ENCODE assay signal across 23 cellular contexts in the genomic region with DNA sequence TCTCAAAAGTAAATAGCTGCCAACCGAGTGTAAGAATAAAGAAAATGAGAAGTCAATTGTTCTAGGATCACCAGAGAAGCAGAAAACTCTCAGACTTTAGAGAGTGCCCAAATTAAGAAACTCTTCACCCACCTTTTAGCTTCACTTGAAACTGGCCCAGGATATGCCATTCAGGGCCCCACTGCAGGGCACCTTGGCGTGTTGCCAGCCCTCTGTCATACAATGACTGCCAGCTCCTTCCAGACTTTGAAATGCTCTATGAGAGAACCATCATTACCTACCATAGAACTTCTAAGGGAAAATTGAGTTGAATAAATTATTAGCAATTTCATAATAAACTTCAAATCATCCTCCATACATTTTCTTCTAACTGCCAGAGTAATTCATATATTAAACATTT.
DNase-seq lines count a peak whose midpoint lies in the region; ATAC-seq, FAIRE-seq and TF ChIP-seq lines count a peak whose summit lies in the region.
"Had no signal": no experiment of that assay in that cellular context is flagged by ENCODE, and none has a peak within 500 bp of the region (broad histone marks: within the 10 kb centered on the region; RNA-seq: fewer than 3 reads in every experiment).

No MANE protein-coding gene starts in this region.

- no peaks in the 10 kb centered on the region for H3K27me3 ChIP-seq in right cardiac atrium (ENCODE audit: control insufficient read depth, insufficient read depth)
- H3K27me3 ChIP-seq: dorsolateral prefrontal cortex, neural progenitor cell, upper lobe of left lung had no signal

- no peak overlapping the region for H3K4me3 ChIP-seq in right cardiac atrium (ENCODE audit: low read length)
- H3K4me3 ChIP-seq: dorsolateral prefrontal cortex, HAP-1, neural progenitor cell, psoas muscle, smooth muscle cell, upper lobe of left lung had no signal

- intact Hi-C loops in right cardiac atrium (cut with DNase I) = no loop called here

- no peaks in the 10 kb centered on the region for H3K9me3 ChIP-seq in right cardiac atrium (ENCODE audit: control insufficient read depth, low read length)
- H3K9me3 ChIP-seq: Caco-2, HAP-1, psoas muscle, upper lobe of left lung had no signal

- peaks cover 2% of the 10 kb centered on the region for H3K4me1 ChIP-seq in right cardiac atrium (ENCODE audit: control insufficient read depth, insufficient read depth, low read length)
- H3K4me1 ChIP-seq: Caco-2, HAP-1, neural progenitor cell, psoas muscle had no signal

- in situ Hi-C loops in G401 (cut with HindIII; ENCODE audit: low sequenced_read_pairs) = no loop called here

- no peak for ATAC-seq in right cardiac atrium
- ATAC-seq: activated CD8-positive, alpha-beta T cell treated with anti-CD3 and anti-CD28 coated beads for 36 hours; psoas muscle; WTC11 had no signal

- no peak overlapping the region for H3K27ac ChIP-seq in right cardiac atrium (ENCODE audit: low read length)
- H3K27ac ChIP-seq: neural progenitor cell, psoas muscle, upper lobe of left lung had no signal

- peak; percentile 13 for DNase-seq in DMS53 (lab: John Stamatoyannopoulos, UW)
- DNase-seq in DMS53 treated with DMSO at 0.1 percent for 48 hours (lab: John Stamatoyannopoulos, UW; ENCODE audit: unreplicated experiment) = no peak
- peak; percentile 41 for DNase-seq in G401 (ENCODE audit: low spot score)
- peak; percentile 65 to 81 for DNase-seq in NCI-H524 (lab: John Stamatoyannopoulos, UW)
- DNase-seq in right cardiac atrium = peak; percentile 27 to 70 (median 63)
- DNase-seq in GM12891 (ENCODE audit: insufficient read length, low spot score) = no peak
- no peak for DNase-seq in stimulated activated CD4-positive, alpha-beta T cell treated with anti-CD3 and anti-CD28 coated beads, Interleukin-4, amount 100 ng/mL, for 24 hours
- no peak for DNase-seq in activated gamma-delta T cell (lab: John Stamatoyannopoulos, UW)
- DNase-seq: 8988T; activated CD8-positive, alpha-beta T cell treated with anti-CD3 and anti-CD28 coated beads for 36 hours; activated naive CD4-positive, alpha-beta T cell treated with Interleukin-2 at 50 U/mL for 16 hours; activated T-cell treated with anti-CD3 and anti-CD28 coated beads, Interleukin-2, amount 50 U/mL, for 24 hours; Caco-2; immature natural killer cell; NCI-H187 treated with DMSO at 0.1 percent for 48 hours; psoas muscle; stimulated activated CD4-positive, alpha-beta T cell treated with anti-CD3 and anti-CD28 coated beads, Interleukin-4, amount 100 ng/mL, for 1 hour; upper lobe of left lung had no signal

- TF ChIP-seq POLR2A in GM12891 (IDR thresholded peaks at IDR 0.05; ENCODE audit: low read depth, low read length) = no peak

- WGBS in right cardiac atrium = 65% methylated on average over 2 of the region's 2 CpGs

- FAIRE-seq in GM12891 (lab: Jason Lieb, UNC) = no peak

TF ChIP-seq in GM12891, 5 proteins besides CTCF, POLR2A, EP300 and RAD21:
- TF ChIP-seq SPI1 (IDR thresholded peaks at IDR 0.05; ENCODE audit: low read depth, low read length) (no peak), POLR2AphosphoS5 (IDR thresholded peaks at IDR 0.05; ENCODE audit: low read depth, low read length) (no peak), POU2F2 (IDR thresholded peaks at IDR 0.05; ENCODE audit: low read depth, low read length) (no peak), TAF1 (IDR thresholded peaks at IDR 0.05; ENCODE audit: low read depth, low read length) (no peak), PAX5 (IDR thresholded peaks at IDR 0.05; ENCODE audit: insufficient read depth, low read length, severe bottlenecking) (no peak)

Comparison
In these comparisons a context has a peak if more than half of its experiments do, and no peak if none do; other contexts are left out.
1. DNase-seq: peak in DMS53 (single experiment), G401 (single experiment), NCI-H524 (2 of 2) and right cardiac atrium (3 of 3); none in DMS53 treated with DMSO at 0.1 percent for 48 hours (single experiment), GM12891 (single experiment), stimulated activated CD4-positive, alpha-beta T cell treated with anti-CD3 and anti-CD28 coated beads, Interleukin-4, amount 100 ng/mL, for 24 hours (single experiment) and activated gamma-delta T cell (single experiment).